ENCODE assay signal across 21 cellular contexts in the genomic region with DNA sequence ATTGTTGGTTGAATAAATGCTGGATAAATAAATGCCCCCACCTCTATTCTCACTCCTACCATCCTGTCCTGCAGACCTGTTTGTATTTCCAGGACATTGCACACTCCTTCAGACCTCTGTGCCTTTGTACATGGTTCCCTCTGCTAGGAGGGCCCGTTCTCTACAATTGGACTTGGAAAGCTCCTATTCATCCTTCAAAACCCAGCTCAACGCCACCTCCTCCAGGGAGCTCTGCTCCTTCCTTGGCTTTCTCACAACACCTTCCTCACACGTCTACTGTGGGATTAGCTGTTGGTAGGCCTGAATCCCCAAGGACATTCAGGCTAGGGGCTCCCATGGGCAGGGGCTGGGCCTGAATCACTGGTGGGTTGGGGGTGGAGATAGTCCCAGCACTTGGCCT.
"Had no signal": no experiment of that assay in that cellular context is flagged by ENCODE, and none has a peak within 500 bp of the region (broad histone marks: within the 10 kb centered on the region; RNA-seq: fewer than 3 reads in every experiment).

No MANE protein-coding gene starts in this region.

- H3K9me3 ChIP-seq: MG63 had no signal

- ATAC-seq: HepG2 had no signal

- H3K36me3 ChIP-seq: MG63 had no signal

- FAIRE-seq: HepG2, RCC 7860 had no signal

- H3K27me3 ChIP-seq: MG63 had no signal

- DNase-seq: Karpas-422, KG1, MG63, NCI-H1092, NCI-H1105 treated with DMSO at 0.1 percent for 48 hours, NCI-H1417 treated with DMSO at 0.1 percent for 48 hours, NCI-H146, NCI-H187, NCI-H2029, NCI-H2081 treated with DMSO at 0.1 percent for 48 hours, NCI-H2171, NCI-H226, NCI-H446, NCI-H510A, NCI-H524 treated with DMSO at 0.1 percent for 48 hours, NCI-H69, NCI-H774, RPMI8226, SHP77 had no signal

- H3K4me3 ChIP-seq: MG63 had no signal
